Comparison of ENCODE assay signal across 15 cellular contexts in genomic region chr3:149589332-149589731, GRCh38.
A peak's percentile ranks its signal among the peaks of the same experiment; 100 is the strongest.
DNase-seq lines count a peak whose midpoint lies in the region; ATAC-seq and TF ChIP-seq lines count a peak whose summit lies in the region.
"Had no signal": no experiment of that assay in that cellular context is flagged by ENCODE, and none has a peak within 500 bp of the region (broad histone marks: within the 10 kb centered on the region; RNA-seq: fewer than 3 reads in every experiment).

No MANE protein-coding gene starts in this region.

- H3K27me3 Mint-ChIP-seq in WTC11 (ENCODE audit: low read depth): no peaks in the 10 kb centered on the region

- H3K4me3 ChIP-seq in SJCRH30 (no peak overlapping the region), skeletal muscle cell (ENCODE audit: low read depth, low read length) (no peak overlapping the region)

- CTCF ChIA-PET in WTC11 (lab: Charles Lee): interaction anchor here (1.3 to 1.4 kb wide), 2 partner anchors 20 to 219 kb away, joined by 3 to 5 read pairs; no protein-coding TSS in a partner anchor

- no peaks in the 10 kb centered on the region for H3K9me3 Mint-ChIP-seq in WTC11
- H3K9me3 Mint-ChIP-seq: activated naive CD4-positive, alpha-beta T cell treated with anti-CD3 and anti-CD28 coated beads for 36 hours; effector memory CD8-positive, alpha-beta T cell had no signal

- no peaks in the 10 kb centered on the region for H3K36me3 Mint-ChIP-seq in WTC11

- H3K4me1 ChIP-seq in SJCRH30: peaks cover 65% of the 10 kb centered on the region

- TF ChIP-seq CTCF in WTC11 (IDR thresholded peaks at IDR 0.05): no peak

- H3K27ac ChIP-seq in SJCRH30: peak overlapping the region; percentile 66
- H3K27ac ChIP-seq: 22Rv1 had no signal

- H3K4me1 Mint-ChIP-seq in WTC11: peaks cover 54% of the 10 kb centered on the region

- H3K4me3 Mint-ChIP-seq in WTC11: no peak overlapping the region
- H3K4me3 Mint-ChIP-seq: activated naive CD4-positive, alpha-beta T cell treated with anti-CD3 and anti-CD28 coated beads for 36 hours; effector memory CD8-positive, alpha-beta T cell had no signal

- no peaks in the 10 kb centered on the region for H3K9me3 ChIP-seq in SJCRH30 (replicated peaks)

- POLR2A ChIA-PET in WTC11 (lab: Charles Lee): interaction anchor here (1.3 kb wide), 1 partner anchor 68 kb away, joined by 4 read pairs; the partner anchor contains the start of gene WWTR1

- ATAC-seq in WTC11: no peak
- ATAC-seq: effector memory CD8-positive, alpha-beta T cell had no signal

- peak; percentile 8 to 19 for DNase-seq in NCI-H2081 (lab: John Stamatoyannopoulos, UW)
- no peak for DNase-seq in NCI-H2081 treated with DMSO at 0.1 percent for 48 hours (lab: John Stamatoyannopoulos, UW)
- DNase-seq in SJCRH30: peak in 1 of 2 experiments; percentile 45
- DNase-seq in fibroblast of peridontal ligament (ENCODE audit: extremely low read depth): peak; percentile 73
- DNase-seq in skeletal muscle cell (ENCODE audit: low read depth): peak; percentile 70
- DNase-seq in stimulated activated CD4-positive, alpha-beta T cell treated with anti-CD3 and anti-CD28 coated beads, Interleukin-4, amount 100 ng/mL, for 4 hours: no peak
- no peak for DNase-seq in WTC11 (ENCODE audit: low spot score)
- DNase-seq in nucleus accumbens (lab: John Stamatoyannopoulos, UW): no peak
- DNase-seq: activated CD4-positive, alpha-beta T cell treated with anti-CD3 and anti-CD28 coated beads, Interleukin-2, amount 50 U/mL, for 4 hours; activated naive CD4-positive, alpha-beta T cell treated with anti-CD3 and anti-CD28 coated beads for 36 hours; DMS53; effector memory CD8-positive, alpha-beta T cell; NCI-H2107; trophoblast cell had no signal

- no peak overlapping the region for H3K27ac Mint-ChIP-seq in WTC11
- H3K27ac Mint-ChIP-seq: activated naive CD4-positive, alpha-beta T cell treated with anti-CD3 and anti-CD28 coated beads for 36 hours; effector memory CD8-positive, alpha-beta T cell had no signal

- H3K27me3 ChIP-seq in SJCRH30: no peaks in the 10 kb centered on the region

- H3K36me3 ChIP-seq in SJCRH30: no peaks in the 10 kb centered on the region

TF ChIP-seq in WTC11, 78 proteins besides CTCF, POLR2A, EP300 and RAD21:
- TF ChIP-seq OVOL2 (CRISPR knock-in tag; IDR thresholded peaks at IDR 0.05; ENCODE audit: borderline replicate concordance) (no peak), ATF1 (CRISPR knock-in tag; IDR thresholded peaks at IDR 0.05) (no peak), ETV6 (CRISPR knock-in tag; IDR thresholded peaks at IDR 0.05) (no peak), ZNF317 (CRISPR knock-in tag; IDR thresholded peaks at IDR 0.05; ENCODE audit: borderline replicate concordance, low read depth) (no peak), ELF4 (CRISPR knock-in tag; IDR thresholded peaks at IDR 0.05; ENCODE audit: low read depth) (no peak), USF2 (CRISPR knock-in tag; IDR thresholded peaks at IDR 0.05) (no peak), ZNF423 (CRISPR knock-in tag; IDR thresholded peaks at IDR 0.05) (no peak), PRDM15 (CRISPR knock-in tag; IDR thresholded peaks at IDR 0.05) (no peak), ESRRA (CRISPR knock-in tag; IDR thresholded peaks at IDR 0.05; ENCODE audit: borderline replicate concordance) (no peak), PRRX2 (CRISPR knock-in tag; IDR thresholded peaks at IDR 0.05) (no peak), ZNF219 (CRISPR knock-in tag; IDR thresholded peaks at IDR 0.05; ENCODE audit: borderline replicate concordance) (no peak), IRF2 (CRISPR knock-in tag; IDR thresholded peaks at IDR 0.05; ENCODE audit: borderline replicate concordance, low read depth) (no peak), ATF6 (CRISPR knock-in tag; IDR thresholded peaks at IDR 0.05) (no peak), TP53 (CRISPR knock-in tag; IDR thresholded peaks at IDR 0.05) (no peak), MXD4 (CRISPR knock-in tag; IDR thresholded peaks at IDR 0.05; ENCODE audit: borderline replicate concordance) (no peak)

Comparison
In these comparisons a context has a peak if more than half of its experiments do, and no peak if none do; other contexts are left out.
1. DNase-seq: peak in NCI-H2081 (2 of 2), fibroblast of peridontal ligament (single experiment) and skeletal muscle cell (single experiment); none in NCI-H2081 treated with DMSO at 0.1 percent for 48 hours (single experiment), stimulated activated CD4-positive, alpha-beta T cell treated with anti-CD3 and anti-CD28 coated beads, Interleukin-4, amount 100 ng/mL, for 4 hours (0 of 2), WTC11 (single experiment) and nucleus accumbens (0 of 56).